19 cellular contexts compared by ENCODE assay signal in the genomic region with DNA sequence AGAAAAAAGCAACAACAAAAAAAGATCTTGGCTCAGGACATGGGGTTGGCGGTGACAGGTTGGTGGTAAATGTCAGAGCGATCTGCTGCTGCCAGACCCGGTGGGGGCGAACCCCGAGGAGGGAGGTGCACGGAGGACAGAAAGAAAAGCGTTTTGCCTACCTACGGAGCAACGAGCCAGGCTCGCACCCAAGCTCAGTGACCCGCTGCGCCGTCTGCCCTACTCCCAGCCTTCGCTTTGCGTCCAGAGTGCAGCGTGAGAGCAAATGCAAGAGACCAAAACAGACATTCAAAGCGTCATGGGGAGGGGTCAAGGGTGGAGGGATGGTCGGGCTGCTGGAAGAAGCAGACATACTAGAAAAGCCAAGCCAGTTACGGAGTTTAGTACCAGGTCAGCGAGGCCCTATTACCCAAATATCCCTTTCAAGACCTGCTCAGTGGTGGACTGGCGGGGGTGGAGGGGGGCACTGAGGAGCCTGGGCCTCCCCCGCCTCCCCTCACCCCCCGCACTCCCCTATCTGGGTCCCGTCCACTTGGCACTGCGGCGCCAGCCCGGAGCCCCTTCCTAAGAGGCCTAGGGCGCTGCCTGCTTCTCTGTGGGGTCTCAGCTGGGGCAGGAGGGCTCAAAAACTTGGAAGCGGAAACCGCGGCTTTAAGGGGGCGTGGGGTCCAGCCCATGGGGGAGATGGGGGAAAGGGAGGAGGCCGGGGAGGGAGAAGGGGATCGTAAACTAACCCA.
DNase-seq lines count a peak whose midpoint lies in the region; ATAC-seq and TF ChIP-seq lines count a peak whose summit lies in the region.
"Had no signal": no experiment of that assay in that cellular context is flagged by ENCODE, and none has a peak within 500 bp of the region (broad histone marks: within the 10 kb centered on the region; RNA-seq: fewer than 3 reads in every experiment).

No MANE protein-coding gene starts in this region.

- no peak overlapping the region for H3K4ac ChIP-seq in H9 (ENCODE audit: low read depth, low read length)

- H3K4me2 ChIP-seq in H9 (ENCODE audit: insufficient read depth, insufficient read length, low read length): peak overlapping the region; percentile 70

- no peaks in the 10 kb centered on the region for H3K23me2 ChIP-seq in H9 (ENCODE audit: insufficient read length, low read depth, low read length, poor library complexity, severe bottlenecking)

- H3K4me1 ChIP-seq in H9 (ENCODE audit: insufficient read depth, low read length): no peaks in the 10 kb centered on the region

- no peak overlapping the region for H2BK15ac ChIP-seq in H9 (ENCODE audit: low read depth, low read length)

- H3K27ac ChIP-seq in H9 (ENCODE audit: insufficient read length, low read depth, low read length): no peak overlapping the region
- H3K27ac ChIP-seq: body of pancreas, SK-N-MC, WERI-Rb-1 had no signal

- no peak overlapping the region for H3K56ac ChIP-seq in H9 (ENCODE audit: insufficient read length, low read depth, low read length)

- H3K27me3 Mint-ChIP-seq in H9 (ENCODE audit: low read depth): peaks cover 43% of the 10 kb centered on the region
- H3K27me3 Mint-ChIP-seq: activated naive CD8-positive, alpha-beta T cell treated with anti-CD3 and anti-CD28 coated beads, Interleukin-2, amount 10 ng/mL, durations not matched to agents 7 days and 5 days had no signal

- H4K8ac ChIP-seq in H9 (replicated peaks; ENCODE audit: insufficient read length, low read depth, low read length): no peak overlapping the region

- no peak overlapping the region for H2BK5ac ChIP-seq in H9 (ENCODE audit: insufficient read length, low read length)

- peaks cover 23% of the 10 kb centered on the region; the same call in 1 of the 2 replicates for H3K27me3 ChIP-seq in H9 (ENCODE audit: insufficient read depth, low read length)
- H3K27me3 ChIP-seq: body of pancreas had no signal

- no peak overlapping the region for H3T11ph ChIP-seq in H9 (ENCODE audit: low read length)

- peaks cover 26 to 42% of the 10 kb centered on the region in 2 experiments for H3K4me1 Mint-ChIP-seq in H9

- H3K36me3 Mint-ChIP-seq in H9 (ENCODE audit: insufficient read depth in 1 of 3, low read depth in 3 of 3): peaks cover 3 to 11% (median 7%) of the 10 kb centered on the region in 3 experiments; a peak in 6 of 7 replicates

- H4K91ac ChIP-seq in H9 (ENCODE audit: insufficient read length, low read depth, low read length): no peak overlapping the region

- peaks cover 0 to 15% of the 10 kb centered on the region in 2 experiments; a peak in 3 of 5 replicates for H3K9me3 Mint-ChIP-seq in H9
- H3K9me3 Mint-ChIP-seq: activated naive CD8-positive, alpha-beta T cell treated with anti-CD3 and anti-CD28 coated beads, Interleukin-2, amount 10 ng/mL, durations not matched to agents 7 days and 5 days had no signal

- TF ChIP-seq CTCF in H9 (conservative IDR thresholded peaks at IDR 0.05): no peak

- no peak overlapping the region for H3K27ac Mint-ChIP-seq in H9
- H3K27ac Mint-ChIP-seq: activated naive CD8-positive, alpha-beta T cell treated with anti-CD3 and anti-CD28 coated beads, Interleukin-2, amount 10 ng/mL, durations not matched to agents 7 days and 5 days had no signal

- DNase-seq in H9 (no peak), cerebellum (ENCODE audit: low spot score) (peak; percentile 57), left kidney (ENCODE audit: low read depth, low spot score) (peak; percentile 79), sciatic nerve (ENCODE audit: low spot score) (peak; percentile 53), RPMI8226 (no peak), mesenteric fat pad (ENCODE audit: low spot score) (no peak), ACHN (no peak)
- DNase-seq: activated naive CD8-positive, alpha-beta T cell treated with anti-CD3 and anti-CD28 coated beads, Interleukin-2, amount 10 ng/mL, durations not matched to agents 7 days and 5 days; body of pancreas; glutamatergic neuron; HCEC 1CT; left ventricle myocardium superior; MV-4-11; NCI-H1694 treated with DMSO at 0.1 percent for 48 hours; NCI-H69; WERI-Rb-1 had no signal

- intact Hi-C loops in sciatic nerve (cut with DNase I): no loop called here

- H4K20me1 ChIP-seq in H9 (ENCODE audit: control insufficient read depth, insufficient read depth, insufficient read length): no peaks in the 10 kb centered on the region

- H3K4me3 Mint-ChIP-seq in H9: peak overlapping the region in 1 of 2 experiments; percentile 79; a peak in 3 of 5 replicates
- H3K4me3 Mint-ChIP-seq: activated naive CD8-positive, alpha-beta T cell treated with anti-CD3 and anti-CD28 coated beads, Interleukin-2, amount 10 ng/mL, durations not matched to agents 7 days and 5 days had no signal

- no peak overlapping the region for H2AK5ac ChIP-seq in H9 (ENCODE audit: insufficient read length, low read length)

- H2BK20ac ChIP-seq in H9 (ENCODE audit: low read depth, low read length, poor library complexity, severe bottlenecking): no peak overlapping the region

- H3K18ac ChIP-seq in H9 (ENCODE audit: insufficient read length, low read depth, low read length): no peak overlapping the region

- no CpG with 5 or more reads among the region's 34 CpGs for WGBS in H9 (ENCODE audit: extremely low coverage, insufficient read length, low lambda C conversion rate)

- no peak overlapping the region for H2BK12ac ChIP-seq in H9 (ENCODE audit: insufficient read length, low read depth, low read length)

- in situ Hi-C loops in ACHN (cut with HindIII; ENCODE audit: low pct_ligation_motif_present, low pct_unique_long_range_greater_than_20kb, low sequenced_read_pairs): no loop called here

- H3K79me1 ChIP-seq in H9 (ENCODE audit: insufficient read depth, low read depth, low read length, poor library complexity, severe bottlenecking): no peaks in the 10 kb centered on the region

- H3K9ac ChIP-seq in H9 (ENCODE audit: extremely low read depth, insufficient read length, low read length): no peak overlapping the region

- ATAC-seq in sciatic nerve (no peak), HG03469 (IDR thresholded peaks at IDR 0.05; ENCODE audit: unreplicated experiment) (no peak)
- ATAC-seq: body of pancreas, left ventricle myocardium superior, right cardiac atrium had no signal

- H3K9me3 ChIP-seq in H9 (ENCODE audit: control insufficient read depth, low read depth, low read length): no peaks in the 10 kb centered on the region
- H3K9me3 ChIP-seq: body of pancreas had no signal

- no peak overlapping the region for H3K23ac ChIP-seq in H9 (ENCODE audit: insufficient read length, low read depth, low read length)

- no peaks in the 10 kb centered on the region for H3K79me2 ChIP-seq in H9 (ENCODE audit: insufficient read depth, low read length)

- H2AFZ ChIP-seq in H9 (ENCODE audit: low read length): no peak overlapping the region

- H3K14ac ChIP-seq in H9 (ENCODE audit: insufficient read depth, low read length): no peak overlapping the region

- no peak overlapping the region for H2BK120ac ChIP-seq in H9 (ENCODE audit: low read depth, low read length, poor library complexity, severe bottlenecking)

- H4K5ac ChIP-seq in H9 (ENCODE audit: insufficient read length, low read depth, low read length): no peak overlapping the region

Comparison
In these comparisons a context has a peak if more than half of its experiments do, and no peak if none do; other contexts are left out.
1. DNase-seq: peak in cerebellum (single experiment), left kidney (single experiment) and sciatic nerve (single experiment); none in H9 (single experiment), RPMI8226 (single experiment), mesenteric fat pad (single experiment) and ACHN (single experiment).